ENCODE assay signal across 8 cellular contexts in genomic region chr7:37921340-37921805, GRCh38. TPM values are rescaled to one million over a fixed set of nuclear protein-coding genes. Genes with fewer than 3 reads are reported as not detected.
DNase-seq lines count a peak whose midpoint lies in the region; ATAC-seq, FAIRE-seq and TF ChIP-seq lines count a peak whose summit lies in the region.

No MANE protein-coding gene starts in this region.

- no peak overlapping the region for H2BK20ac ChIP-seq in H1 (ENCODE audit: low read length)

- H3K79me2 ChIP-seq in H1 (ENCODE audit: control insufficient read depth in 1 of 2, insufficient read depth in 2 of 2, low read length in 2 of 2) = no peaks in the 10 kb centered on the region

- 0 out of 4 replicates have a peak, but pooled peaks of 1 of the 2 experiments have one; percentile 7 for TF ChIP-seq RAD21 in H1 (IDR thresholded peaks at IDR 0.05 in 1 of 2, conservative IDR thresholded peaks at IDR 0.05 in 1 of 2; ENCODE audit: low read depth in 2 of 2, low read length in 2 of 2)

- DNase-seq in CD8-positive, alpha-beta memory T cell = no peak
- DNase-seq in SJCRH30 (peak; percentile 56 to 63), H1 (ENCODE audit: low read depth in 1 of 2, low spot score in 2 of 2) (no peak), midbrain (lab: John Stamatoyannopoulos, UW) (peak; percentile 25), vagina (ENCODE audit: extremely low spot score in 2 of 2) (no peak)
- DNase-seq in activated CD4-positive, CD25-positive, alpha-beta regulatory T cell treated with anti-CD3 and anti-CD28 coated beads, Interleukin-2, amount 50 U/mL, for 72 hours = no peak

- H3K4me1 ChIP-seq in CD8-positive, alpha-beta memory T cell (ENCODE audit: insufficient read depth, low read length) = no peaks in the 10 kb centered on the region
- peaks cover 13% of the 10 kb centered on the region for H3K4me1 ChIP-seq in SJCRH30
- peaks cover 0 to 5% (median 2%) of the 10 kb centered on the region in 4 experiments; a peak in 5 of 7 replicates for H3K4me1 ChIP-seq in H1 (replicated peaks in 1 of 4; ENCODE audit: control insufficient read depth in 3 of 4, insufficient read depth in 4 of 4, low read length in 3 of 4)
- H3K4me1 ChIP-seq in vagina = peaks cover 30% of the 10 kb centered on the region

- no peaks in the 10 kb centered on the region for H3K79me1 ChIP-seq in H1 (ENCODE audit: low read depth, low read length)

- H3K4me3 Mint-ChIP-seq in CD8-positive, alpha-beta memory T cell = peak overlapping the region; percentile 22 to 83 (median 66)

- H3K27me3 Mint-ChIP-seq in CD8-positive, alpha-beta memory T cell = peaks cover 35 to 81% of the 10 kb centered on the region in 2 donors

- no peak overlapping the region for H3K23ac ChIP-seq in H1 (ENCODE audit: insufficient read length)

- H4K20me1 ChIP-seq in H1 (replicated peaks in 1 of 2; ENCODE audit: control insufficient read depth in 1 of 2, insufficient read depth in 2 of 2, low read length in 2 of 2) = peaks cover 0 to under 1% of the 10 kb centered on the region in 2 experiments

- no peak overlapping the region; the same call in 1 of the 2 replicates for H3K18ac ChIP-seq in H1 (ENCODE audit: extremely low read depth, low read length)

- TF ChIP-seq CTCF in H1 (IDR thresholded peaks at IDR 0.05; ENCODE audit: control extremely low read depth in 1 of 3, insufficient read depth in 1 of 3, low read depth in 1 of 3, low read length in 3 of 3) (peak in 1 of 3 experiments; percentile 4; a peak in 1 of 4 replicates), vagina (IDR thresholded peaks at IDR 0.05) (no peak)

- CTCF ChIA-PET in CD8-positive, alpha-beta memory T cell (lab: Charles Lee) = no interaction called here
- CTCF ChIA-PET in H1 (lab: Charles Lee; ENCODE audit: partially characterized antibody) = interaction anchor here (0.7 to 2.8 kb wide), 12 partner anchors 8 to 301 kb away, joined by 3 to 8 read pairs (median 4); no protein-coding TSS in a partner anchor

- H4K5ac ChIP-seq in H1 (ENCODE audit: insufficient read length, low read depth, low read length) = no peak overlapping the region

- TF ChIP-seq POLR2A in H1 (IDR thresholded peaks at IDR 0.05; ENCODE audit: control extremely low read depth in 1 of 2, low read depth in 2 of 2, low read length in 2 of 2) = 0 out of 3 replicates have a peak, but pooled peaks of 1 of the 2 experiments have one; percentile 34
- peak in 1 of 2 donors; percentile 19 for TF ChIP-seq POLR2A in vagina (IDR thresholded peaks at IDR 0.05)

- POLR2A ChIA-PET in CD8-positive, alpha-beta memory T cell (lab: Charles Lee) = no interaction called here
- POLR2A ChIA-PET in H1 (lab: Charles Lee; ENCODE audit: partially characterized antibody) = interaction anchor here (1.0 kb wide), 1 partner anchor 19 kb away, joined by 3 read pairs; no protein-coding TSS in a partner anchor

- H3K27ac ChIP-seq in CD8-positive, alpha-beta memory T cell (ENCODE audit: low read depth, low read length) = no peak overlapping the region
- H3K27ac ChIP-seq in SJCRH30 (peak overlapping the region; percentile 70), H1 (ENCODE audit: low read depth, low read length) (no peak overlapping the region), vagina (peak overlapping the region; percentile 94)

- no peak overlapping the region for H3K4me3 ChIP-seq in CD8-positive, alpha-beta memory T cell (ENCODE audit: low read length)
- H3K4me3 ChIP-seq in SJCRH30 (peak overlapping the region; percentile 82), H1 (ENCODE audit: extremely low read depth in 1 of 4, insufficient read depth in 2 of 4, low read depth in 3 of 4, low read length in 4 of 4) (peak overlapping the region; percentile 60 to 76 (median 68)), vagina (peak overlapping the region; percentile 66 to 73)

- peak overlapping the region; percentile 67 to 90 for H3K4me2 ChIP-seq in H1 (ENCODE audit: insufficient read depth in 1 of 2, low read depth in 2 of 2, low read length in 2 of 2)

- H2BK5ac ChIP-seq in H1 (ENCODE audit: low read depth, low read length) = no peak overlapping the region

- H4K91ac ChIP-seq in H1 (replicated peaks; ENCODE audit: insufficient read length, low read length) = peak overlapping the region; percentile 22

- H3K23me2 ChIP-seq in H1 (ENCODE audit: low read depth, low read length) = peaks cover 7% of the 10 kb centered on the region; the same call in 1 of the 2 replicates

- ATAC-seq in GM19043 (IDR thresholded peaks at IDR 0.05; ENCODE audit: low read depth, unreplicated experiment) (peak; percentile 56), HG03565 (IDR thresholded peaks at IDR 0.05; ENCODE audit: unreplicated experiment) (peak; percentile 28)

- no peaks in the 10 kb centered on the region for H3K9me3 ChIP-seq in CD8-positive, alpha-beta memory T cell (ENCODE audit: low read length)
- H3K9me3 ChIP-seq in SJCRH30 (replicated peaks) = 0 out of 2 replicates have a peak, but pooled peaks cover 9% of the 10 kb centered on the region
- H3K9me3 ChIP-seq in H1 (ENCODE audit: insufficient read depth in 2 of 2, low read depth in 1 of 2, low read length in 1 of 2) = peaks cover 0 to 3% of the 10 kb centered on the region in 2 experiments; a peak in 2 of 4 replicates
- no peaks in the 10 kb centered on the region for H3K9me3 ChIP-seq in vagina

- peaks cover 2 to 8% (median 6%) of the 10 kb centered on the region in 5 donors for H3K9me3 Mint-ChIP-seq in CD8-positive, alpha-beta memory T cell

- H2AFZ ChIP-seq in H1 (ENCODE audit: low read length) = peak overlapping the region; percentile 74; the same call in 1 of the 2 replicates

- H2BK12ac ChIP-seq in H1 (ENCODE audit: low read depth, low read length) = no peak overlapping the region

- WGBS in H1 (ENCODE audit: extremely low coverage in 1 of 2, insufficient coverage in 1 of 2, insufficient read length in 1 of 2, insufficient replicate concordance in 2 of 2, low coverage in 1 of 2, low lambda C conversion rate in 2 of 2, missing lambda C conversion rate in 1 of 2), 2 experiments = 5% methylated on average over 17 of the region's 17 CpGs; no CpG with 5 or more reads in 1 of the 2 experiments

- H3K27ac Mint-ChIP-seq in CD8-positive, alpha-beta memory T cell = peak overlapping the region in 1 of 8 donors; percentile 19

- FAIRE-seq in H1 (lab: Jason Lieb, UNC) = no peak

- intact Hi-C loops in vagina (cut with DNase I) = no loop called here

- H3K27me3 ChIP-seq in CD8-positive, alpha-beta memory T cell (ENCODE audit: insufficient read depth, low read length, poor library complexity, severe bottlenecking) = peaks cover 7% of the 10 kb centered on the region
- H3K27me3 ChIP-seq in SJCRH30 (no peaks in the 10 kb centered on the region), H1 (replicated peaks in 1 of 4; ENCODE audit: control insufficient read depth in 3 of 4, extremely low read depth in 1 of 4, insufficient read depth in 3 of 4, low read length in 3 of 4) (peaks cover 2 to 31% (median 15%) of the 10 kb centered on the region in 4 experiments), vagina (no peaks in the 10 kb centered on the region)

- no peak overlapping the region for H2AK5ac ChIP-seq in H1 (ENCODE audit: low read depth, low read length)

- H3K4me1 Mint-ChIP-seq in CD8-positive, alpha-beta memory T cell = peaks cover 15 to 25% (median 17%) of the 10 kb centered on the region in 3 donors

- no peak overlapping the region for H3K56ac ChIP-seq in H1 (replicated peaks; ENCODE audit: insufficient read length, low read depth, low read length)

- H3K36me3 Mint-ChIP-seq in CD8-positive, alpha-beta memory T cell = no peaks in the 10 kb centered on the region

- peak overlapping the region; percentile 95; the same call in 1 of the 2 replicates for H4K8ac ChIP-seq in H1 (ENCODE audit: extremely low read depth, insufficient read depth, low read length)

- no peak overlapping the region for H3K4ac ChIP-seq in H1 (replicated peaks; ENCODE audit: insufficient read length, low read depth, low read length)

- peak overlapping the region; percentile 60 to 84 (median 64) for H3K9ac ChIP-seq in H1 (replicated peaks in 1 of 4; ENCODE audit: extremely low read depth in 1 of 4, low read depth in 3 of 4, low read length in 3 of 4)

- H2BK15ac ChIP-seq in H1 (ENCODE audit: low read length) = no peak overlapping the region

- H3K36me3 ChIP-seq in CD8-positive, alpha-beta memory T cell (ENCODE audit: insufficient read depth, low read length) = no peaks in the 10 kb centered on the region
- H3K36me3 ChIP-seq in SJCRH30 = no peaks in the 10 kb centered on the region
- 0 out of 8 replicates have a peak, but pooled peaks cover 0 to 2% (median 0%) of the 10 kb centered on the region in 4 experiments for H3K36me3 ChIP-seq in H1 (ENCODE audit: control insufficient read depth in 2 of 4, insufficient read depth in 4 of 4, low read length in 3 of 4)
- H3K36me3 ChIP-seq in vagina = no peaks in the 10 kb centered on the region

- no peak overlapping the region for H3K14ac ChIP-seq in H1 (ENCODE audit: insufficient read length)

- H2BK120ac ChIP-seq in H1 (replicated peaks; ENCODE audit: low read depth, low read length) = no peak overlapping the region

- no peak for TF ChIP-seq EP300 in H1 (IDR thresholded peaks at IDR 0.05; ENCODE audit: borderline replicate concordance in 1 of 2, low read depth in 2 of 2, low read length in 2 of 2)

RNA-seq across cellular contexts. Expression of gene EPDR1, which starts 0.9 kb away (rescaled TPM):
- 1 to 10 TPM; 1.1 to 1.4 TPM for total RNA-seq in CD8-positive, alpha-beta memory T cell
- polyA plus RNA-seq in CD8-positive, alpha-beta memory T cell = 3.0 TPM
- total RNA-seq in SJCRH30 (2014; rRNA removed; shearing (Covaris generic)) = 20.2 and 23.3 TPM in 2 replicates
- 5.9 and 6.4 TPM in 2 replicates for total RNA-seq in H1 (2021; fragmentation: NEBNext Ultra II Directional; extraction: Animal tissue kit (Norgen Biotek cat#: 25700))
- 5.6 and 8.2 TPM in 2 replicates for polyA plus RNA-seq in H1 (2011; rRNA removed)
- polyA plus RNA-seq in H1 (2011; cell fraction: cytosol; rRNA removed) = 6.9 TPM
- polyA plus RNA-seq in H1 (2011; cell fraction: nucleus; rRNA removed) = 2.9 TPM
- polyA plus RNA-seq in H1 (2012, experiment 1 of 2) = 4.2 to 7.2 TPM (median 6.6 TPM) in 4 replicates
- 4.3 TPM for polyA plus RNA-seq in H1 (2012, experiment 2 of 2)
- 6.1 TPM for polyA plus RNA-seq in H1 (2013, experiment 1 of 2)
- polyA plus RNA-seq in H1 (2013, experiment 2 of 2) = 7.4 TPM
- 4.8 and 5.5 TPM in 2 replicates for polyA minus RNA-seq in H1 (2011; rRNA and poly(A)+ RNA removed)
- 5.4 TPM for polyA minus RNA-seq in H1 (2011; cell fraction: cytosol; rRNA and poly(A)+ RNA removed)
- 2.8 TPM for polyA minus RNA-seq in H1 (2011; cell fraction: nucleus; rRNA and poly(A)+ RNA removed)
- total RNA-seq in vagina = 37.6 TPM

RNA-seq across cellular contexts. Expression of gene SFRP4, which starts 4.8 kb away (rescaled TPM):
- not detected for total RNA-seq in CD8-positive, alpha-beta memory T cell
- polyA plus RNA-seq in CD8-positive, alpha-beta memory T cell = not detected
- total RNA-seq in SJCRH30 (2014; rRNA removed; shearing (Covaris generic)) = 4.4 and 5.6 TPM in 2 replicates
- not detected in 2 replicates for total RNA-seq in H1 (2021; fragmentation: NEBNext Ultra II Directional; extraction: Animal tissue kit (Norgen Biotek cat#: 25700))
- 0.03 TPM in 2 replicates for polyA plus RNA-seq in H1 (2011; rRNA removed)
- 0.05 TPM for polyA plus RNA-seq in H1 (2011; cell fraction: cytosol; rRNA removed)
- 0.04 TPM for polyA plus RNA-seq in H1 (2011; cell fraction: nucleus; rRNA removed)
- not detected in 4 replicates for polyA plus RNA-seq in H1 (2012, experiment 1 of 2)
- not detected for polyA plus RNA-seq in H1 (2012, experiment 2 of 2)
- polyA plus RNA-seq in H1 (2013, experiment 1 of 2) = 0.18 TPM
- 0.02 TPM for polyA plus RNA-seq in H1 (2013, experiment 2 of 2)
- polyA minus RNA-seq in H1 (2011; rRNA and poly(A)+ RNA removed) = not detected in 2 replicates
- not detected for polyA minus RNA-seq in H1 (2011; cell fraction: cytosol; rRNA and poly(A)+ RNA removed)
- not detected for polyA minus RNA-seq in H1 (2011; cell fraction: nucleus; rRNA and poly(A)+ RNA removed)
- 56.0 TPM for total RNA-seq in vagina

Comparison
In these comparisons a context has a peak if more than half of its experiments do, and no peak if none do; other contexts are left out.
1. DNase-seq: peak in SJCRH30 (2 of 2) and midbrain (single experiment); none in CD8-positive, alpha-beta memory T cell (0 of 5), H1 (0 of 2), vagina (0 of 2) and activated CD4-positive, CD25-positive, alpha-beta regulatory T cell treated with anti-CD3 and anti-CD28 coated beads, Interleukin-2, amount 50 U/mL, for 72 hours (single experiment).
2. H3K27ac ChIP-seq: peak in SJCRH30 (single experiment) and vagina (single experiment); none in CD8-positive, alpha-beta memory T cell (single experiment) and H1 (single experiment).